24 cellular contexts compared by ENCODE assay signal in genomic region chr6:34589633-34590139, GRCh38. TPM values are rescaled to one million over a fixed set of nuclear protein-coding genes. Genes with fewer than 3 reads are reported as not detected.
"Had no signal": no experiment of that assay in that cellular context is flagged by ENCODE, and none has a peak within 500 bp of the region (broad histone marks: within the 10 kb centered on the region; RNA-seq: fewer than 3 reads in every experiment).

No MANE protein-coding gene starts in this region.

- H3K27ac ChIP-seq: body of pancreas, lower lobe of right lung, prostate gland, skin epidermis, upper lobe of right lung had no signal

- H3K9me3 ChIP-seq: body of pancreas, lower lobe of right lung, prostate gland, upper lobe of right lung had no signal

- H3K27ac Mint-ChIP-seq: activated naive CD4-positive, alpha-beta T cell treated with anti-CD3 and anti-CD28 coated beads for 36 hours; mesothelial cell of epicardium; T-helper 2 cell treated with Interferon-gamma antibody and Interleukin-4, amounts not matched to agents 5 μg/mL and 100 μg/mL, for 36 hours had no signal

- ATAC-seq: activated CD4-positive, CD25-positive, alpha-beta regulatory T cell treated with anti-CD3 and anti-CD28 coated beads, Interleukin-2, amount 50 U/mL, for 24 hours; activated T-cell treated with anti-CD3 and anti-CD28 coated beads, Interleukin-2, amount 50 U/mL, for 4 hours; body of pancreas; left colon; lower lobe of right lung; right cardiac atrium; upper lobe of right lung had no signal

- H3K27me3 ChIP-seq: body of pancreas, dorsolateral prefrontal cortex, upper lobe of right lung had no signal

- H3K4me3 Mint-ChIP-seq: activated naive CD4-positive, alpha-beta T cell treated with anti-CD3 and anti-CD28 coated beads for 36 hours; activated T-cell treated with anti-CD3 and anti-CD28 coated beads, Interleukin-2, amount 50 U/mL, for 4 hours; mesothelial cell of epicardium; T-helper 2 cell treated with Interferon-gamma antibody and Interleukin-4, amounts not matched to agents 5 μg/mL and 100 μg/mL, for 36 hours had no signal

- H3K36me3 ChIP-seq: prostate gland had no signal

- DNase-seq: activated CD4-positive, alpha-beta T cell treated with anti-CD3 and anti-CD28 coated beads, Interleukin-2, amount 50 U/mL, for 1 hour; activated CD8-positive, alpha-beta memory T cell treated with anti-CD3 and anti-CD28 coated beads, Interleukin-2, amount 50 U/mL, for 4 hours; activated naive CD4-positive, alpha-beta T cell treated with anti-CD3 and anti-CD28 coated beads for 36 hours; activated T-cell treated with anti-CD3 and anti-CD28 coated beads, Interleukin-2, amount 50 U/mL, for 4 hours; body of pancreas; caudate nucleus; erythroblast; foreskin melanocyte; glutamatergic neuron; hypothalamus; islet precursor cell; left colon; lower lobe of right lung; right cardiac atrium; stimulated activated CD4-positive, alpha-beta T cell treated with anti-CD3 and anti-CD28 coated beads, Interleukin-2, amount 100 ng/mL, for 48 hours; upper lobe of right lung had no signal

- FAIRE-seq: colon, endometrium had no signal

- H3K4me3 ChIP-seq: body of pancreas, dorsolateral prefrontal cortex, lower lobe of right lung, prostate gland, skin epidermis, upper lobe of right lung had no signal

- H3K9me3 Mint-ChIP-seq: activated naive CD4-positive, alpha-beta T cell treated with anti-CD3 and anti-CD28 coated beads for 36 hours; activated T-cell treated with anti-CD3 and anti-CD28 coated beads, Interleukin-2, amount 50 U/mL, for 4 hours; mesothelial cell of epicardium; T-helper 2 cell treated with Interferon-gamma antibody and Interleukin-4, amounts not matched to agents 5 μg/mL and 100 μg/mL, for 36 hours had no signal

- H3K4me1 ChIP-seq: upper lobe of right lung had no signal

RNA-seq across cellular contexts. Expression of gene SPDEF, which starts 33.6 kb away (rescaled TPM):
- total RNA-seq: body of pancreas had no signal
